In the genomic region with DNA sequence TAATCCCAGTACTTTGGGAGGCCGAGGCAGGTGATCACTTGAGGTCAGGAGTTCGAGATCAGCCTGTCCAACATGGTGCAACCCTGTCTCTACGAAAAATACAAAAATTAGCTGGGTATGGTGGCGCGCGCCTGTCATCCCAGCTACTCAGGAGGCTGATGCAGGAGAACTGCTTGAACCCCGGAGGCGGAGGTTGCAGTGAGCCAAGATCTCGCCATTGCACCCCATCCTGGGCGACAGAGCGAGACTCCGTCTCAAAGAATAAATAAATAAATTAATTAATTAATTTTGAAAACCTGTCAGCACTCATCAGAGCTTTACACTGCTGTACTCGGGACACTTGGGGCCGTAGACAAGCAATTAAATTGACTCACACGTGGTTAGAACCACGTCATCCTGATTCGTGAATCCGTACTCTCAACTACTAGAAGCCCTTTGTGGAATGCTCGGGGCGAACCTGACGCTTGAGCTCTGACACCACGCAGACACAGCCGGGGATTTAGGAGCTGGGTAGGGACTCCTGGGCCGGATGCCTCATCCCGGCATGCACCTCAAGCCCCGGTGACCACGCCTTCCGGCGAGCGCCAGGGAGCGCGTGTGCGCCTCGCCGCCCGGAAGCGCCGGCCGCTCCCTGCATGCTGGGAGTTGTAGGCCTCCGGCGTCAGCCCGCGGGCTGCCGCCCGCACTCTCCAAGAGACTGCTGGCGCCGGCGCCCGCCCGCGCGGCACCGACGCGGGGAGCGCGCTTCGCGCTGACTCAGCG, we compare ENCODE assay signal across 8 cellular contexts. TPM values are rescaled to one million over a fixed set of nuclear protein-coding genes. Genes with fewer than 3 reads are reported as not detected.
DNase-seq lines count a peak whose midpoint lies in the region; ATAC-seq, FAIRE-seq and TF ChIP-seq lines count a peak whose summit lies in the region.

A gene with protein sequence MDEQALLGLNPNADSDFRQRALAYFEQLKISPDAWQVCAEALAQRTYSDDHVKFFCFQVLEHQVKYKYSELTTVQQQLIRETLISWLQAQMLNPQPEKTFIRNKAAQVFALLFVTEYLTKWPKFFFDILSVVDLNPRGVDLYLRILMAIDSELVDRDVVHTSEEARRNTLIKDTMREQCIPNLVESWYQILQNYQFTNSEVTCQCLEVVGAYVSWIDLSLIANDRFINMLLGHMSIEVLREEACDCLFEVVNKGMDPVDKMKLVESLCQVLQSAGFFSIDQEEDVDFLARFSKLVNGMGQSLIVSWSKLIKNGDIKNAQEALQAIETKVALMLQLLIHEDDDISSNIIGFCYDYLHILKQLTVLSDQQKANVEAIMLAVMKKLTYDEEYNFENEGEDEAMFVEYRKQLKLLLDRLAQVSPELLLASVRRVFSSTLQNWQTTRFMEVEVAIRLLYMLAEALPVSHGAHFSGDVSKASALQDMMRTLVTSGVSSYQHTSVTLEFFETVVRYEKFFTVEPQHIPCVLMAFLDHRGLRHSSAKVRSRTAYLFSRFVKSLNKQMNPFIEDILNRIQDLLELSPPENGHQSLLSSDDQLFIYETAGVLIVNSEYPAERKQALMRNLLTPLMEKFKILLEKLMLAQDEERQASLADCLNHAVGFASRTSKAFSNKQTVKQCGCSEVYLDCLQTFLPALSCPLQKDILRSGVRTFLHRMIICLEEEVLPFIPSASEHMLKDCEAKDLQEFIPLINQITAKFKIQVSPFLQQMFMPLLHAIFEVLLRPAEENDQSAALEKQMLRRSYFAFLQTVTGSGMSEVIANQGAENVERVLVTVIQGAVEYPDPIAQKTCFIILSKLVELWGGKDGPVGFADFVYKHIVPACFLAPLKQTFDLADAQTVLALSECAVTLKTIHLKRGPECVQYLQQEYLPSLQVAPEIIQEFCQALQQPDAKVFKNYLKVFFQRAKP (plus strand): TSS at position 685 of the 762 bp plus-strand sequence. CDS start 5,644 bp downstream, outside the sequence.

- peak within 1 kb of the TSS; percentile 100 for H3K9ac ChIP-seq in adipocyte (ENCODE audit: low read length)
- H3K9ac ChIP-seq in parathyroid adenoma, result peak within 1 kb of the TSS; percentile 74

- no peaks in the 10 kb centered on the region for H3K27me3 ChIP-seq in adipocyte (replicated peaks; ENCODE audit: control insufficient read depth, insufficient read depth, low read length)
- no peaks in the 10 kb centered on the region for H3K27me3 ChIP-seq in cardiac muscle cell
- H3K27me3 ChIP-seq in parathyroid adenoma (ENCODE audit: control insufficient read depth, insufficient read depth, low read length), result no peaks in the 10 kb centered on the region
- no peaks in the 10 kb centered on the region for H3K27me3 ChIP-seq in transverse colon

- peaks cover 27% of the 10 kb centered on the region for H3K79me2 ChIP-seq in parathyroid adenoma

- H3K4me2 ChIP-seq in parathyroid adenoma (ENCODE audit: low read length), result peak within 1 kb of the TSS; percentile 87

- H3K4me1 ChIP-seq in adipocyte (ENCODE audit: control insufficient read depth, insufficient read depth, low read length) (peaks cover 35% of the 10 kb centered on the region), cardiac muscle cell (ENCODE audit: low read depth) (no peaks in the 10 kb centered on the region), parathyroid adenoma (peaks cover 16% of the 10 kb centered on the region), transverse colon (peaks cover 0 to 13% (median 9%) of the 10 kb centered on the region in 4 donors)

- intact Hi-C loops in transverse colon (cut with DNase I; ENCODE audit: low total_unique reads), result no loop called here

- 15 to 77% methylated on average over 7 to 50 of the region's 60 CpGs for WGBS in transverse colon (ENCODE audit: low coverage in 1 of 2), 2 donors

- H3K4me3 ChIP-seq in adipocyte (ENCODE audit: low read length) (peak within 1 kb of the TSS; percentile 97), cardiac muscle cell (peak within 1 kb of the TSS; percentile 59), parathyroid adenoma (ENCODE audit: low read depth, low read length) (peak within 1 kb of the TSS; percentile 75), transverse colon (peak within 1 kb of the TSS; percentile 57 to 92 (median 84))

- DNase-seq in GM12892 (ENCODE audit: insufficient read length) (peak; percentile 87), NCI-H1417 treated with DMSO at 0.1 percent for 48 hours (lab: John Stamatoyannopoulos, UW) (peak; percentile 57), SW 1271 (lab: John Stamatoyannopoulos, UW) (peak; percentile 85 to 87), adipocyte (ENCODE audit: low read depth) (peak; percentile 97), cardiac muscle cell (ENCODE audit: low read depth in 1 of 2, low spot score in 1 of 2) (peak; percentile 97 to 99), transverse colon (peak; percentile 95)

- ATAC-seq in HG02798 (IDR thresholded peaks at IDR 0.05; ENCODE audit: poor library complexity, unreplicated experiment), result peak; percentile 96

- no peak for TF ChIP-seq EP300 in transverse colon (IDR thresholded peaks at IDR 0.05; ENCODE audit: low read depth)

- TF ChIP-seq CTCF in cardiac muscle cell (IDR thresholded peaks at IDR 0.05; ENCODE audit: low read depth, low read length) (no peak), parathyroid adenoma (IDR thresholded peaks at IDR 0.05) (no peak), transverse colon (IDR thresholded peaks at IDR 0.05) (no peak)

- H3K36me3 ChIP-seq in adipocyte (ENCODE audit: control insufficient read depth, insufficient read depth, low read length, severe bottlenecking) (no peaks in the 10 kb centered on the region), cardiac muscle cell (no peaks in the 10 kb centered on the region), parathyroid adenoma (ENCODE audit: control insufficient read depth, insufficient read depth, low read length) (no peaks in the 10 kb centered on the region), transverse colon (no peaks in the 10 kb centered on the region)

- peak; percentile 92 for FAIRE-seq in GM12892 (lab: Jason Lieb, UNC)

- H3K9me3 ChIP-seq in adipocyte (ENCODE audit: control insufficient read depth, low read length), result no peaks in the 10 kb centered on the region
- H3K9me3 ChIP-seq in cardiac muscle cell (ENCODE audit: low read depth), result no peaks in the 10 kb centered on the region
- H3K9me3 ChIP-seq in parathyroid adenoma (ENCODE audit: control insufficient read depth, low read length), result no peaks in the 10 kb centered on the region
- H3K9me3 ChIP-seq in transverse colon, result no peaks in the 10 kb centered on the region

- H3K27ac ChIP-seq in cardiac muscle cell (peak within 1 kb of the TSS; percentile 96), parathyroid adenoma (peak within 1 kb of the TSS; percentile 95), transverse colon (peak within 1 kb of the TSS; percentile 94 to 100 (median 96))

- H2AFZ ChIP-seq in parathyroid adenoma, result peak within 1 kb of the TSS; percentile 100

- in situ Hi-C loops in transverse colon (cut with MboI; ENCODE audit: low pct_ligation_motif_present in 1 of 4, low pct_unique_long_range_greater_than_20kb in 1 of 4, low sequenced_read_pairs in 3 of 4), result loop anchor here in 1 of 4 donors (25.0 kb wide), 1 partner anchor 567 kb away; the partner anchor contains the start of gene SRGAP1

- TF ChIP-seq POLR2A in GM12892 (IDR thresholded peaks at IDR 0.05; ENCODE audit: low read depth, low read length) (peak; percentile 93), transverse colon (IDR thresholded peaks at IDR 0.05) (no peak)

RNA-seq across cellular contexts. Expression of the gene that starts here (rescaled TPM):
- 54.8 TPM for polyA plus RNA-seq in GM12892 (2012; ENCODE audit: missing spikeins)
- 32.1 and 33.9 TPM in 2 replicates for total RNA-seq in cardiac muscle cell
- 27.6 and 50.5 TPM in 2 replicates for polyA plus RNA-seq in cardiac muscle cell
- total RNA-seq in transverse colon, result 10 to 100 TPM; 15.7 to 56.9 (median 27.0) TPM

Comparison
In these comparisons a context has a peak if more than half of its experiments do, and no peak if none do; other contexts are left out.
1. Peak in every context shown above with its lines: DNase-seq, ATAC-seq, H3K4me3 ChIP-seq and H3K27ac ChIP-seq.